In genomic region chr2:156340818-156341481, GRCh38 we compare ENCODE assay signal across 8 cellular contexts. TPM values are rescaled to one million over a fixed set of nuclear protein-coding genes. Genes with fewer than 3 reads are reported as not detected.
DNase-seq lines count a peak whose midpoint lies in the region; ATAC-seq and TF ChIP-seq lines count a peak whose summit lies in the region.

No MANE protein-coding gene starts in this region.

- H3K27ac ChIP-seq in uterus = peak overlapping the region; percentile 100

- H3K27me3 ChIP-seq in mucosa of stomach (ENCODE audit: control insufficient read depth, insufficient read depth, low read length) (no peaks in the 10 kb centered on the region), uterus (no peaks in the 10 kb centered on the region)

- in situ Hi-C loops in SK-MEL-5 (cut with HindIII; ENCODE audit: low pct_unique_long_range_greater_than_20kb, low sequenced_read_pairs) = no loop called here

- H3K4me3 ChIP-seq in mucosa of stomach (ENCODE audit: low read length) (peak overlapping the region; percentile 80), uterus (peak overlapping the region; percentile 73 to 97)

- H3K9me3 ChIP-seq in mucosa of stomach (ENCODE audit: control insufficient read depth, low read length) (no peaks in the 10 kb centered on the region), uterus (no peaks in the 10 kb centered on the region)

- H3K4me3 Mint-ChIP-seq in activated T-cell treated with anti-CD3 and anti-CD28 coated beads, Interleukin-2, amount 50 U/mL, for 4 hours = peak overlapping the region; percentile 89

- H3K4me1 ChIP-seq in mucosa of stomach (ENCODE audit: control insufficient read depth, insufficient read depth, low read length) (peaks cover 30% of the 10 kb centered on the region), uterus (no peaks in the 10 kb centered on the region)

- no peaks in the 10 kb centered on the region for H3K9me3 Mint-ChIP-seq in activated T-cell treated with anti-CD3 and anti-CD28 coated beads, Interleukin-2, amount 50 U/mL, for 4 hours

- intact Hi-C loops in uterus (cut with DNase I; ENCODE audit: low total_unique reads) = no loop called here

- TF ChIP-seq CTCF in uterus (IDR thresholded peaks at IDR 0.05) = no peak

- ATAC-seq in activated T-cell treated with anti-CD3 and anti-CD28 coated beads, Interleukin-2, amount 50 U/mL, for 4 hours = peak; percentile 6 to 9
- ATAC-seq in HG03354 (IDR thresholded peaks at IDR 0.05; ENCODE audit: poor library complexity, severe bottlenecking, unreplicated experiment) = peak; percentile 19

- no peaks in the 10 kb centered on the region for H3K36me3 Mint-ChIP-seq in activated T-cell treated with anti-CD3 and anti-CD28 coated beads, Interleukin-2, amount 50 U/mL, for 4 hours (ENCODE audit: insufficient read depth)

- H3K9ac ChIP-seq in mucosa of stomach (ENCODE audit: low read length) = peak overlapping the region; percentile 99

- no peak for TF ChIP-seq POLR2A in uterus (IDR thresholded peaks at IDR 0.05)

- H3K4me1 Mint-ChIP-seq in activated T-cell treated with anti-CD3 and anti-CD28 coated beads, Interleukin-2, amount 50 U/mL, for 4 hours (ENCODE audit: low read depth) = peaks cover 53% of the 10 kb centered on the region

- no peaks in the 10 kb centered on the region for H3K36me3 ChIP-seq in mucosa of stomach (ENCODE audit: control insufficient read depth, insufficient read depth, low read length)
- H3K36me3 ChIP-seq in uterus = no peaks in the 10 kb centered on the region

- DNase-seq in activated T-cell treated with anti-CD3 and anti-CD28 coated beads, Interleukin-2, amount 50 U/mL, for 4 hours = peak; percentile 19
- no peak for DNase-seq in activated T-cell treated with anti-CD3 and anti-CD28 coated beads, Interleukin-2, amount 50 U/mL, for 1 hour
- DNase-seq in SK-MEL-5 (ENCODE audit: low read depth, low spot score) = peak; percentile 60
- peak; percentile 40 for DNase-seq in dermis blood vessel endothelial cell
- no peak for DNase-seq in uterus
- no peak for DNase-seq in NCI-H1436 (lab: John Stamatoyannopoulos, UW)

- H3K27me3 Mint-ChIP-seq in activated T-cell treated with anti-CD3 and anti-CD28 coated beads, Interleukin-2, amount 50 U/mL, for 4 hours (ENCODE audit: low read depth) = no peaks in the 10 kb centered on the region

RNA-seq across cellular contexts. Expression of gene NR4A2, which starts 8.4 kb away (rescaled TPM):
- 10 to 100 TPM; 27.8 to 29.7 (median 29.6) TPM for total RNA-seq in activated T-cell treated with anti-CD3 and anti-CD28 coated beads, Interleukin-2, amount 50 U/mL, for 4 hours
- 4.3 and 5.2 TPM in 2 replicates for total RNA-seq in SK-MEL-5 (2014; rRNA removed; shearing (Covaris generic))
- polyA plus RNA-seq in SK-MEL-5 (2015; cell fraction: cytosol; rRNA removed) = 17.6 and 22.2 TPM in 2 replicates
- 25.3 and 30.1 TPM in 2 replicates for polyA plus RNA-seq in SK-MEL-5 (2015; cell fraction: nucleus; rRNA removed)
- total RNA-seq in dermis blood vessel endothelial cell (0.14 and 0.17 TPM in 2 replicates), uterus (10 to 100 TPM in 1 of 4 donors, 1 to 10 TPM in 2, under 1 TPM in 1; 0.83 to 15.9 (median 3.4) TPM)

Comparison
In these comparisons a context has a peak if more than half of its experiments do, and no peak if none do; other contexts are left out.
1. DNase-seq: peak in activated T-cell treated with anti-CD3 and anti-CD28 coated beads, Interleukin-2, amount 50 U/mL, for 4 hours (single experiment), SK-MEL-5 (single experiment) and dermis blood vessel endothelial cell (single experiment); none in activated T-cell treated with anti-CD3 and anti-CD28 coated beads, Interleukin-2, amount 50 U/mL, for 1 hour (single experiment), uterus (0 of 2) and NCI-H1436 (single experiment).